Comparison of ENCODE assay signal across 1 cellular context in the genomic region with DNA sequence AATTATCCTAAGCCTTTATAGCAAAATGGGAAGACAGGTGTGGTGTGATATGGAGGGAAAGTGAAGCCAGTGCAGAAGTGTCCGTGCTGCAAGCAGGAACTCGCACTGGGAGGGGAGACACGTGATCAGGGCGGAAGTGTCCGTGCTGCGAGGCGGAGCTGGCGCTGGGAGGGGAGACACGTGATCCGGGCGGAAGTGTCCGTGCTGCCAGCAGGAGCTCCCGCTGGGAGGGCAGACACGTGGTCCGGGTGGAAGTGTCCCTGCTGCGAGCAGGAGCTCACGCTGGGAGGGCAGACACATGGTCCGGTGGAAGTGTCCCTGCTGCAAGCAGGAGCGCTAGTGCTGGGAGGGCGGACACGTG.
TF ChIP-seq lines count a peak whose summit lies in the region.

No MANE protein-coding gene starts in this region.

TF ChIP-seq in H1, 55 proteins besides CTCF, POLR2A, EP300 and RAD21:
- TF ChIP-seq SIRT6 (IDR thresholded peaks at IDR 0.05; ENCODE audit: low read length) (no peak), JUN (IDR thresholded peaks at IDR 0.05; ENCODE audit: low read depth, low read length) (no peak), SP4 (IDR thresholded peaks at IDR 0.05; ENCODE audit: low read length) (no peak), CBX8 (IDR thresholded peaks at IDR 0.05; ENCODE audit: borderline replicate concordance, low read depth, low read length) (no peak), CHD7 (IDR thresholded peaks at IDR 0.05; ENCODE audit: insufficient replicate concordance, low read length) (no peak), RXRA (IDR thresholded peaks at IDR 0.05; ENCODE audit: insufficient read depth, low read depth, low read length) (no peak), E2F6 (IDR thresholded peaks at IDR 0.05) (no peak), SUZ12 (IDR thresholded peaks at IDR 0.05; ENCODE audit: low read length) (no peak), TAF1 (IDR thresholded peaks at IDR 0.05; ENCODE audit: low read depth, low read length) (no peak), CEBPB (IDR thresholded peaks at IDR 0.05; ENCODE audit: low read depth, low read length) (no peak), SP1 (IDR thresholded peaks at IDR 0.05; ENCODE audit: low read depth, low read length) (no peak)
